Comparison of ENCODE assay signal across 7 cellular contexts in the genomic region with DNA sequence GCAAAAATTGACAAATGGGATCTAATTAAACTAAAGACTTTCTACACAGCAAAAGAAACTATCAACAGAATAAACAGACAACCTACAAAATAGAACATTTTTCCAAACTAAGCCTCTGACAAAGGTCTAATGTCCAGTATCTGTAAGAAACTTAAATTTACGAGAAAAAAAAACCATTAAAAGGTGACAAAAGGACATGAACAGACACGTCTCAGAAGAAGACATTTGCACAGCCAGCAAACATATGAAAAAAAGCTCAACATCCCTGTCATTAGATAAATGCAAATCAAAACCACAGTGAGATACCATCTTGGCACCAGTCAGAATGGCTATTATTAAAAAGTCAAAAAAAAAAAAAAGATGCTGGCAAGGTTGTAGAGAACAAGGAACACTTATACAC.
"Had no signal": no experiment of that assay in that cellular context is flagged by ENCODE, and none has a peak within 500 bp of the region (broad histone marks: within the 10 kb centered on the region; RNA-seq: fewer than 3 reads in every experiment).

No MANE protein-coding gene starts in this region.

- H3K36me3 Mint-ChIP-seq: IgD-negative memory B cell had no signal

- H3K27me3 Mint-ChIP-seq: IgD-negative memory B cell had no signal

- H3K4me2 ChIP-seq: GM23338 had no signal

- H3K4me3 Mint-ChIP-seq: GM23338, H9, IgD-negative memory B cell had no signal

- DNase-seq: H9, HCEC 1CT, KBM-7 had no signal

- ATAC-seq: GM23338, HepG2 had no signal

- H3K27ac Mint-ChIP-seq: GM23338, H9, IgD-negative memory B cell had no signal

- H3K27ac ChIP-seq: HL-60 had no signal

- H3K4me3 ChIP-seq: GM23338 had no signal

- H3K9me3 Mint-ChIP-seq: GM23338, H9 had no signal

- H2AFZ ChIP-seq: GM23338 had no signal
